In genomic region chr2:207534390-207534789, GRCh38 we compare ENCODE assay signal across 10 cellular contexts. TPM values are rescaled to one million over a fixed set of nuclear protein-coding genes. Genes with fewer than 3 reads are reported as not detected.
DNase-seq lines count a peak whose midpoint lies in the region; ATAC-seq and TF ChIP-seq lines count a peak whose summit lies in the region.
"Had no signal": no experiment of that assay in that cellular context is flagged by ENCODE, and none has a peak within 500 bp of the region (broad histone marks: within the 10 kb centered on the region; RNA-seq: fewer than 3 reads in every experiment).

No MANE protein-coding gene starts in this region.

- peak overlapping the region; percentile 39 for H3K4me3 Mint-ChIP-seq in activated naive CD4-positive, alpha-beta T cell treated with anti-CD3 and anti-CD28 coated beads for 36 hours
- H3K4me3 Mint-ChIP-seq in T-cell = peak overlapping the region in 2 of 3 donors; percentile 29 to 84

- TF ChIP-seq POLR2A in suprapubic skin (IDR thresholded peaks at IDR 0.05) = no peak

- POLR2A ChIA-PET in T-cell (lab: Charles Lee) = interaction anchor here (0.6 to 2.6 kb wide), 5 partner anchors 9 to 200 kb away, joined by 3 to 10 read pairs (median 8); partner anchors contain the start of gene CCNYL1 (in 1 of the 2)

- H3K4me3 ChIP-seq in hepatocyte = no peak overlapping the region
- H3K4me3 ChIP-seq in thoracic aorta = no peak overlapping the region
- no peak overlapping the region for H3K4me3 ChIP-seq in suprapubic skin

- ATAC-seq in T-cell (replicated peaks in 1 of 4) (no peak), thoracic aorta (ENCODE audit: insufficient number of reproducible peaks, low FRiP score, low read depth) (no peak)

- H3K36me3 ChIP-seq in hepatocyte (replicated peaks; ENCODE audit: insufficient read depth, low read depth) (no peaks in the 10 kb centered on the region), thoracic aorta (no peaks in the 10 kb centered on the region), suprapubic skin (peaks cover 8% of the 10 kb centered on the region)

- peaks cover 18% of the 10 kb centered on the region for H3K36me3 Mint-ChIP-seq in activated naive CD4-positive, alpha-beta T cell treated with anti-CD3 and anti-CD28 coated beads for 36 hours (ENCODE audit: low read depth)
- H3K36me3 Mint-ChIP-seq in T-cell = peaks cover 7% of the 10 kb centered on the region

- no peak for TF ChIP-seq EP300 in suprapubic skin (IDR thresholded peaks at IDR 0.05)

- CTCF ChIA-PET in activated naive CD4-positive, alpha-beta T cell treated with anti-CD3 and anti-CD28 coated beads for 36 hours (lab: Charles Lee) = interaction anchor here (0.8 kb wide), 1 partner anchor 16 kb away, joined by 3 read pairs; no protein-coding TSS in a partner anchor
- CTCF ChIA-PET in T-cell (lab: Charles Lee) = interaction anchor here in 1 of 2 donors (1.2 to 1.7 kb wide), 2 partner anchors 10 to 28 kb away, joined by 3 read pairs; no protein-coding TSS in a partner anchor

- H2AFZ ChIP-seq in hepatocyte = no peak overlapping the region

- peaks cover 60% of the 10 kb centered on the region for H4K20me1 ChIP-seq in hepatocyte (ENCODE audit: insufficient read depth, poor library complexity, severe bottlenecking)

- H3K4me1 Mint-ChIP-seq in activated naive CD4-positive, alpha-beta T cell treated with anti-CD3 and anti-CD28 coated beads for 36 hours (ENCODE audit: low read depth) = peaks cover 54% of the 10 kb centered on the region
- H3K4me1 Mint-ChIP-seq in T-cell = peaks cover 45 to 71% (median 65%) of the 10 kb centered on the region in 3 donors

- 89% methylated on average over 5 of the region's 5 CpGs for WGBS in hepatocyte (ENCODE audit: low lambda C conversion rate, missing lambda C conversion rate)
- WGBS in suprapubic skin = 93% methylated on average over 5 of the region's 5 CpGs

- H3K4me1 ChIP-seq in hepatocyte (ENCODE audit: insufficient read depth) (peaks cover 10% of the 10 kb centered on the region), thoracic aorta (ENCODE audit: control insufficient read depth in 1 of 2, low read depth in 2 of 2) (peaks cover 31 to 61% of the 10 kb centered on the region in 2 donors), suprapubic skin (peaks cover 48% of the 10 kb centered on the region)

- no peaks in the 10 kb centered on the region for H3K27me3 Mint-ChIP-seq in activated naive CD4-positive, alpha-beta T cell treated with anti-CD3 and anti-CD28 coated beads for 36 hours (ENCODE audit: low read depth)
- H3K27me3 Mint-ChIP-seq in T-cell = no peaks in the 10 kb centered on the region

- H3K27me3 ChIP-seq in hepatocyte (no peaks in the 10 kb centered on the region), thoracic aorta (replicated peaks; ENCODE audit: insufficient read depth) (no peaks in the 10 kb centered on the region), suprapubic skin (no peaks in the 10 kb centered on the region)

- intact Hi-C loops in activated naive CD4-positive, alpha-beta T cell treated with anti-CD3 and anti-CD28 coated beads for 36 hours (cut with micrococcal nuclease) = loop anchor here (5.0 kb wide), 1 partner anchor 238 kb away; no protein-coding TSS in a partner anchor

- no peaks in the 10 kb centered on the region for H3K9me3 Mint-ChIP-seq in activated naive CD4-positive, alpha-beta T cell treated with anti-CD3 and anti-CD28 coated beads for 36 hours
- H3K9me3 Mint-ChIP-seq in T-cell = no peaks in the 10 kb centered on the region

- peak overlapping the region; percentile 76 for H3K4me2 ChIP-seq in hepatocyte

- TF ChIP-seq CTCF in hepatocyte (IDR thresholded peaks at IDR 0.05; ENCODE audit: poor library complexity) (no peak), thoracic aorta (IDR thresholded peaks at IDR 0.05) (no peak), suprapubic skin (IDR thresholded peaks at IDR 0.05) (no peak)

- no peaks in the 10 kb centered on the region for H3K9me2 ChIP-seq in hepatocyte (replicated peaks; ENCODE audit: insufficient read depth)

- H3K79me2 ChIP-seq in hepatocyte = peaks cover 89% of the 10 kb centered on the region

- no peak for DNase-seq in activated naive CD4-positive, alpha-beta T cell treated with anti-CD3 and anti-CD28 coated beads for 36 hours
- DNase-seq in activated naive CD4-positive, alpha-beta T cell (lab: John Stamatoyannopoulos, UW) = no peak
- DNase-seq in T-cell = no peak
- no peak for DNase-seq in hepatocyte (ENCODE audit: low spot score)
- DNase-seq in thoracic aorta (ENCODE audit: low spot score) = no peak
- DNase-seq in SIG-M5 treated with dmso at 0.1 percent for 504 hours (lab: John Stamatoyannopoulos, UW; ENCODE audit: unreplicated experiment) = no peak
- DNase-seq in nucleus accumbens (lab: John Stamatoyannopoulos, UW) = no peak
- DNase-seq in suprapubic skin (ENCODE audit: low spot score in 2 of 2) = no peak
- DNase-seq: IMR-90, NCI-H2029 had no signal

- H3K27ac ChIP-seq in hepatocyte = peak overlapping the region; percentile 53
- H3K27ac ChIP-seq in thoracic aorta = peak overlapping the region; percentile 36 to 54
- H3K27ac ChIP-seq in suprapubic skin = no peak overlapping the region

- H3K27ac Mint-ChIP-seq in activated naive CD4-positive, alpha-beta T cell treated with anti-CD3 and anti-CD28 coated beads for 36 hours = peak overlapping the region; percentile 79
- peak overlapping the region; percentile 82 to 90 for H3K27ac Mint-ChIP-seq in T-cell

- H3K9me3 ChIP-seq in hepatocyte (ENCODE audit: low read depth) (no peaks in the 10 kb centered on the region), thoracic aorta (no peaks in the 10 kb centered on the region), suprapubic skin (no peaks in the 10 kb centered on the region)

RNA-seq across cellular contexts. Expression of gene CREB1, which starts 4.6 kb away (rescaled TPM):
- 10 to 100 TPM; 93.7 to 97.7 TPM for total RNA-seq in activated naive CD4-positive, alpha-beta T cell treated with anti-CD3 and anti-CD28 coated beads for 36 hours
- total RNA-seq in T-cell (100 to 1,000 TPM in 3 of 5 donors, 10 to 100 TPM in 2; 94.0 to 118 (median 100) TPM), hepatocyte (40.8 and 42.0 TPM in 2 replicates), thoracic aorta (10 to 100 TPM; 37.1 to 49.0 TPM), suprapubic skin (10 to 100 TPM; 33.3 to 90.4 (median 55.1) TPM)
- 21.9 and 22.6 TPM in 2 replicates for polyA plus RNA-seq in hepatocyte
